Comparison of ENCODE assay signal across 9 cellular contexts in genomic region chr6:73675466-73676098, GRCh38. TPM values are rescaled to one million over a fixed set of nuclear protein-coding genes. Genes with fewer than 3 reads are reported as not detected.
DNase-seq lines count a peak whose midpoint lies in the region; ATAC-seq, FAIRE-seq and TF ChIP-seq lines count a peak whose summit lies in the region.
"Had no signal": no experiment of that assay in that cellular context is flagged by ENCODE, and none has a peak within 500 bp of the region (broad histone marks: within the 10 kb centered on the region; RNA-seq: fewer than 3 reads in every experiment).

No MANE protein-coding gene starts in this region.

- TF ChIP-seq CTCF in Loucy (conservative IDR thresholded peaks at IDR 0.05; ENCODE audit: low read length) (peak; percentile 96), adrenal gland (IDR thresholded peaks at IDR 0.05) (peak; percentile 74 to 93 (median 78)), right atrium auricular region (IDR thresholded peaks at IDR 0.05) (peak; percentile 87 to 92), gastrocnemius medialis (IDR thresholded peaks at IDR 0.05 in 4 of 5, conservative IDR thresholded peaks at IDR 0.05 in 1 of 5) (peak; percentile 43 to 89 (median 75))

- TF ChIP-seq POLR2A in H54 (IDR thresholded peaks at IDR 0.05; ENCODE audit: low read depth, low read length) (no peak), adrenal gland (IDR thresholded peaks at IDR 0.05) (no peak), gastrocnemius medialis (IDR thresholded peaks at IDR 0.05) (no peak)

- H3K27ac ChIP-seq in adrenal gland, result no peak overlapping the region
- no peak overlapping the region for H3K27ac ChIP-seq in right atrium auricular region
- no peak overlapping the region for H3K27ac ChIP-seq in gastrocnemius medialis
- H3K27ac ChIP-seq: BLaER1 had no signal

- H3K4me3 ChIP-seq in Loucy (ENCODE audit: low read length, poor library complexity, severe bottlenecking), result no peak overlapping the region
- no peak overlapping the region for H3K4me3 ChIP-seq in adrenal gland
- no peak overlapping the region for H3K4me3 ChIP-seq in right atrium auricular region
- no peak overlapping the region for H3K4me3 ChIP-seq in gastrocnemius medialis
- H3K4me3 ChIP-seq: BLaER1 had no signal

- H3K9me2 ChIP-seq in Loucy (replicated peaks; ENCODE audit: low read depth, low read length), result no peaks in the 10 kb centered on the region

- no peaks in the 10 kb centered on the region for H4K20me1 ChIP-seq in Loucy (ENCODE audit: insufficient read depth, low read length, poor library complexity, severe bottlenecking)
- H4K20me1 ChIP-seq: BLaER1 had no signal

- H3K4me1 ChIP-seq in Loucy (ENCODE audit: insufficient read depth, low read length, poor library complexity, severe bottlenecking) (peaks cover 4% of the 10 kb centered on the region), adrenal gland (replicated peaks in 1 of 2) (no peaks in the 10 kb centered on the region), right atrium auricular region (no peaks in the 10 kb centered on the region), gastrocnemius medialis (no peaks in the 10 kb centered on the region)

- H3K4me2 ChIP-seq in Loucy (ENCODE audit: low read depth, low read length, poor library complexity, severe bottlenecking), result no peak overlapping the region
- H3K4me2 ChIP-seq: BLaER1 had no signal

- no peak overlapping the region for H2AFZ ChIP-seq in Loucy (ENCODE audit: low read length)

- in situ Hi-C loops in gastrocnemius medialis (cut with MboI; ENCODE audit: low sequenced_read_pairs in 4 of 4), result loop anchor here in 2 of 4 donors (10.0 kb wide), 1 partner anchor 59 kb away; no protein-coding TSS in a partner anchor

- no peak overlapping the region for H3K9ac ChIP-seq in Loucy (ENCODE audit: low read depth, low read length, poor library complexity, severe bottlenecking)
- H3K9ac ChIP-seq: BLaER1 had no signal

- peak; percentile 86 to 89 for ATAC-seq in gastrocnemius medialis

- H3K27me3 ChIP-seq in Loucy (ENCODE audit: insufficient read depth, low read length, poor library complexity, severe bottlenecking) (no peaks in the 10 kb centered on the region), adrenal gland (peaks cover 4% of the 10 kb centered on the region), right atrium auricular region (peaks cover 0 to 2% of the 10 kb centered on the region in 2 donors), gastrocnemius medialis (no peaks in the 10 kb centered on the region)
- H3K27me3 ChIP-seq: BLaER1 had no signal

- no peaks in the 10 kb centered on the region for H3K79me2 ChIP-seq in Loucy (ENCODE audit: insufficient read depth, low read length)

- 34 to 43% (median 39%) methylated on average over 4 of the region's 4 CpGs for WGBS in adrenal gland, 4 donors

- DNase-seq in DMS 273 (lab: John Stamatoyannopoulos, UW; ENCODE audit: unreplicated experiment) (peak; percentile 84), DMS 273 treated with DMSO at 0.1 percent for 48 hours (lab: John Stamatoyannopoulos, UW) (no peak), H54 (ENCODE audit: insufficient read length, low spot score) (no peak), T follicular helper cell (ENCODE audit: low read depth) (peak; percentile 28), adrenal gland (peak; percentile 58 to 91 (median 78)), right atrium auricular region (ENCODE audit: low spot score) (peak; percentile 85), gastrocnemius medialis (peak; percentile 40 to 48)

- H3K36me3 ChIP-seq in Loucy (ENCODE audit: insufficient read depth, low read length) (no peaks in the 10 kb centered on the region), adrenal gland (replicated peaks in 1 of 2) (no peaks in the 10 kb centered on the region), right atrium auricular region (no peaks in the 10 kb centered on the region), gastrocnemius medialis (no peaks in the 10 kb centered on the region)
- H3K36me3 ChIP-seq: BLaER1 had no signal

- H3K9me3 ChIP-seq in Loucy (ENCODE audit: insufficient read depth, low read depth, low read length) (no peaks in the 10 kb centered on the region), adrenal gland (replicated peaks in 1 of 3) (no peaks in the 10 kb centered on the region), right atrium auricular region (no peaks in the 10 kb centered on the region), gastrocnemius medialis (no peaks in the 10 kb centered on the region)
- H3K9me3 ChIP-seq: BLaER1 had no signal

- H3F3A ChIP-seq in Loucy (ENCODE audit: low read depth), result no peaks in the 10 kb centered on the region

- intact Hi-C loops in adrenal gland (cut with DNase I), result loop anchor here in 1 of 2 donors (5.0 kb wide), 1 partner anchor 57 kb away; no protein-coding TSS in a partner anchor
- intact Hi-C loops in gastrocnemius medialis (cut with DNase I; ENCODE audit: low total_unique reads), result loop anchor here (1.0 kb wide), 2 partner anchors 58 to 1534 kb away; no protein-coding TSS in a partner anchor

- peak; percentile 97 for FAIRE-seq in H54 (lab: Jason Lieb, UNC)

RNA-seq across cellular contexts. Expression of gene CD109, which starts 20.4 kb away (rescaled TPM):
- total RNA-seq in adrenal gland (1 to 10 TPM; 2.0 to 6.2 (median 4.2) TPM), right atrium auricular region (10 to 100 TPM; 18.7 to 30.1 TPM), gastrocnemius medialis (1 to 10 TPM; 1.3 to 3.8 (median 2.8) TPM)
- polyA plus RNA-seq in adrenal gland, result 1 to 10 TPM in 1 of 3 donors, under 1 TPM in 2; 0.47 to 2.1 (median 0.56) TPM

RNA-seq across cellular contexts. Expression of gene SLC17A5, which starts 21.8 kb away (rescaled TPM):
- total RNA-seq in adrenal gland, result 10 to 100 TPM; 10.5 to 20.3 (median 15.5) TPM
- 10 to 100 TPM in 1 of 3 donors, 1 to 10 TPM in 2; 1.5 to 12.3 (median 3.0) TPM for polyA plus RNA-seq in adrenal gland
- 10 to 100 TPM; 10.2 to 11.8 TPM for total RNA-seq in right atrium auricular region
- 10 to 100 TPM in 1 of 4 donors, 1 to 10 TPM in 3; 2.6 to 11.5 (median 5.4) TPM for total RNA-seq in gastrocnemius medialis

Comparison
In these comparisons a context has a peak if more than half of its experiments do, and no peak if none do; other contexts are left out.
1. DNase-seq: peak in DMS 273 (single experiment), T follicular helper cell (single experiment), adrenal gland (7 of 7), right atrium auricular region (single experiment) and gastrocnemius medialis (2 of 2); none in DMS 273 treated with DMSO at 0.1 percent for 48 hours (single experiment) and H54 (single experiment).
2. Peak in every context shown above with its lines, with median percentiles within 50 percentile points of each other: CTCF ChIP-seq.